Comparison of ENCODE assay signal across 13 cellular contexts in the genomic region with DNA sequence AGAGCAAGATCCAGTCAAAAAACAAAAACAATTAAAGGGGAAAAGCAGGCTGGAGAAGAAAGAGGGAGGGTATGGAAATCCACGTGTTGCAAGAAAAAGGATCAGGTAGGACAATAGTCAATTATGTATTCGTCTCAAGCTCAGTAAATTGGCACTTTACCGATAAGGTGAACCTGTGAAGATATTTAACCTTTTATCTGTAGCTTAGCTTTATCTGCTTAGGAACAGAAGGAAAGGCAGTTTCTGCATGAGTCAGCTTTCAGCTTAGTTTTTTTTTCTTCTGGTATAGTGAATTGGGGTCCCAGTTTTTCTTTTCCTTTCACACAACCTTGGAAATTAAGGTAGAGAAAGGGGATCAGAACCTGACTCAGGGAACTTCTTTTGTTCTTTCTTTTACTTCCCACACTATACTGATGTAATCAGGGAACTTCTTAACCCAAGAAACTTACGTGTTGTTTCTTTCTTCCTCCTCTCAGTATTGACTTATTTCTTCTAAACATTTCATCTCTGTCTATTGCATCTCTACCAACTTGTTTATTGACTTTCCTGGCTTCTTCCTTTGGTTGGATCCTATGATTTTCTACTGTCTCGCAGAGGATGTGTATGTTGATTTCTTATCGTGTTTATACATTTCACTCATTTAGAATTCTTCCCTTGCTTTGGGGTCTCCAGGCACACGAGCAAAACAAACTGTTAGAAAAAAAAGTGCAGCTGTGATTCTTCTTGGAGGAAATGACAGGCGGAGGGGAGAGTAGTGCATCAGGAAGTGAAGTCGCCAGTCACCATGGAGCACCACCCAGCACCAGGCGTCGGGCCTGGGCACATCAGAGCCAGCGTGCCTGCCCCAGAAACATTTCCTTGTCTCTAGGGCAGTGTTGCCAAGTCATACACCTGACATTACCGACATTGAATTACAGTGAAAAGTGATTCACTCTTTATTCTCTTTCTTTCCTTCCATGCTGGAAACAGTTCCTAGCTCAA.
DNase-seq lines count a peak whose midpoint lies in the region; FAIRE-seq and TF ChIP-seq lines count a peak whose summit lies in the region.
"Had no signal": no experiment of that assay in that cellular context is flagged by ENCODE, and none has a peak within 500 bp of the region (broad histone marks: within the 10 kb centered on the region; RNA-seq: fewer than 3 reads in every experiment).

No MANE protein-coding gene starts in this region.

- no peak overlapping the region for H3K23ac ChIP-seq in mesendoderm (ENCODE audit: low read length)

- no peak for FAIRE-seq in bronchial epithelial cell (lab: Jason Lieb, UNC)
- FAIRE-seq: endometrium had no signal

- WGBS in mesendoderm (ENCODE audit: extremely low coverage, insufficient coverage, low lambda C conversion rate) = no CpG with 5 or more reads among the region's 13 CpGs

- CTCF ChIA-PET in AG04450 (lab: Charles Lee) = interaction anchor here (0.6 kb wide), 2 partner anchors 11 to 52 kb away, joined by 3 to 8 read pairs; no protein-coding TSS in a partner anchor

- no peak overlapping the region for H2BK5ac ChIP-seq in mesendoderm (ENCODE audit: low read length)

- H3K4ac ChIP-seq in mesendoderm (ENCODE audit: low read depth, low read length) = no peak overlapping the region

- no peak overlapping the region for H2AK5ac ChIP-seq in mesendoderm (ENCODE audit: low read length)

- H3K4me1 ChIP-seq in HUES48 (ENCODE audit: control insufficient read depth, insufficient read depth, low read length) (no peaks in the 10 kb centered on the region; the same call in 1 of the 2 replicates), mesendoderm (ENCODE audit: control insufficient read depth, low read depth, low read length) (no peaks in the 10 kb centered on the region)

- H4K8ac ChIP-seq in mesendoderm (ENCODE audit: low read depth, low read length) = no peak overlapping the region

- peaks cover under 1% of the 10 kb centered on the region; the same call in 1 of the 2 replicates for H3K9me3 ChIP-seq in AG04450 (ENCODE audit: control insufficient read depth, insufficient read depth, low read length)
- no peaks in the 10 kb centered on the region for H3K9me3 ChIP-seq in HUES48 (ENCODE audit: control insufficient read depth, insufficient read depth, low read length)

- TF ChIP-seq CTCF in AG04450 (IDR thresholded peaks at IDR 0.05; ENCODE audit: low read depth, low read length) = no peak
- no peak for TF ChIP-seq CTCF in bronchial epithelial cell (IDR thresholded peaks at IDR 0.05; ENCODE audit: insufficient read depth, low read length, severe bottlenecking)

- H3K36me3 ChIP-seq in HUES48 (ENCODE audit: control insufficient read depth, insufficient read depth, low read length) (no peaks in the 10 kb centered on the region), bronchial epithelial cell (ENCODE audit: control insufficient read depth, insufficient read depth, low read length) (no peaks in the 10 kb centered on the region), mesendoderm (ENCODE audit: control insufficient read depth, insufficient read depth, low read length) (no peaks in the 10 kb centered on the region)

- no peak overlapping the region for H3K4me3 ChIP-seq in AG04450 (ENCODE audit: low read depth, low read length)
- H3K4me3 ChIP-seq in HUES48 (ENCODE audit: low read depth, low read length) = no peak overlapping the region
- no peak overlapping the region for H3K4me3 ChIP-seq in bronchial epithelial cell (ENCODE audit: low read depth, low read length)
- no peak overlapping the region for H3K4me3 ChIP-seq in mesendoderm (ENCODE audit: low read length)

- no peaks in the 10 kb centered on the region for H3K79me2 ChIP-seq in mesendoderm (ENCODE audit: control insufficient read depth, insufficient read depth, low read length)

- H4K5ac ChIP-seq in mesendoderm (ENCODE audit: low read length) = no peak overlapping the region

- POLR2A ChIA-PET in AG04450 (lab: Yijun Ruan, JAX) = interaction anchor here (1.0 kb wide), 1 partner anchor 13 kb away, joined by 5 read pairs; no protein-coding TSS in a partner anchor

- H3K9ac ChIP-seq in HUES48 (ENCODE audit: low read depth, low read length) = no peak overlapping the region; the same call in 1 of the 2 replicates
- H3K9ac ChIP-seq in mesendoderm (ENCODE audit: low read length) = no peak overlapping the region

- no peak overlapping the region for H3K56ac ChIP-seq in mesendoderm (ENCODE audit: low read length)

- H3K4me2 ChIP-seq in mesendoderm (ENCODE audit: low read length) = no peak overlapping the region

- H2BK120ac ChIP-seq in mesendoderm (ENCODE audit: low read depth, low read length) = no peak overlapping the region

- H3K18ac ChIP-seq in mesendoderm (ENCODE audit: low read length) = peak overlapping the region; percentile 22

- H3K27ac ChIP-seq in AG04450 (ENCODE audit: low read depth, low read length) (peak overlapping the region; percentile 57), HUES48 (ENCODE audit: low read depth, low read length) (peak overlapping the region; percentile 32), mesendoderm (ENCODE audit: low read depth, low read length) (peak overlapping the region; percentile 62)

- no peak for DNase-seq in AG04450 (ENCODE audit: low read depth, low spot score)
- peak; percentile 73 for DNase-seq in bronchial epithelial cell (ENCODE audit: low read depth)
- DNase-seq in mesendoderm = peak; percentile 87
- no peak for DNase-seq in NCI-H524 (lab: John Stamatoyannopoulos, UW)
- no peak for DNase-seq in DMS 273 treated with DMSO at 0.1 percent for 48 hours (lab: John Stamatoyannopoulos, UW)
- DNase-seq in NCI-H146 (lab: John Stamatoyannopoulos, UW) = no peak
- no peak for DNase-seq in hippocampal formation (lab: John Stamatoyannopoulos, UW)
- DNase-seq: activated CD4-positive, alpha-beta T cell treated with anti-CD3 and anti-CD28 coated beads, Interleukin-2, amount 50 U/mL, for 4 hours; left cardiac atrium; NCI-H345; stimulated activated CD8-positive, alpha-beta memory T cell treated with anti-CD3 and anti-CD28 coated beads, Interleukin-4, amount 100 ng/mL, for 48 hours had no signal

- no peak overlapping the region for H2BK15ac ChIP-seq in mesendoderm (replicated peaks; ENCODE audit: low read depth)

- no peaks in the 10 kb centered on the region for H3K79me1 ChIP-seq in mesendoderm (ENCODE audit: low read length)

- H3K27me3 ChIP-seq in AG04450 (ENCODE audit: control insufficient read depth, insufficient read depth, low read length) (peaks cover 4% of the 10 kb centered on the region), HUES48 (ENCODE audit: control insufficient read depth, insufficient read depth, low read length) (no peaks in the 10 kb centered on the region), bronchial epithelial cell (ENCODE audit: control insufficient read depth, insufficient read depth, low read length) (no peaks in the 10 kb centered on the region), mesendoderm (ENCODE audit: insufficient read depth, low read length, poor library complexity) (no peaks in the 10 kb centered on the region)

Comparison
In these comparisons a context has a peak if more than half of its experiments do, and no peak if none do; other contexts are left out.
1. DNase-seq: peak in bronchial epithelial cell (single experiment) and mesendoderm (single experiment); none in AG04450 (single experiment), NCI-H524 (0 of 2), DMS 273 treated with DMSO at 0.1 percent for 48 hours (single experiment), NCI-H146 (single experiment) and hippocampal formation (0 of 2).
2. Peak in every context shown above with its lines, with median percentiles within 50 percentile points of each other: H3K27ac ChIP-seq.